ENCODE assay signal across 29 cellular contexts in genomic region chr17:40265337-40265736, GRCh38.
"Had no signal": no experiment of that assay in that cellular context is flagged by ENCODE, and none has a peak within 500 bp of the region (broad histone marks: within the 10 kb centered on the region; RNA-seq: fewer than 3 reads in every experiment).

No MANE protein-coding gene starts in this region.

- DNase-seq: activated CD4-positive, alpha-beta memory T cell treated with anti-CD3 and anti-CD28 coated beads, Interleukin-2, amount 10 ng/mL, durations not matched to agents 7 days and 5 days; activated CD4-positive, alpha-beta T cell treated with anti-CD3 and anti-CD28 coated beads for 1 hour; activated CD4-positive, alpha-beta T cell treated with anti-CD3 and anti-CD28 coated beads for 4 hours; activated CD4-positive, alpha-beta T cell treated with anti-CD3 and anti-CD28 coated beads, Interleukin-2, amount 10 ng/mL, durations not matched to agents 7 days and 5 days; activated CD4-positive, alpha-beta T cell treated with anti-CD3 and anti-CD28 coated beads, Interleukin-2, amount 50 U/mL, for 4 hours; activated CD8-positive, alpha-beta memory T cell treated with anti-CD3 and anti-CD28 coated beads, Interleukin-2, amount 50 U/mL, for 48 hours; activated effector memory CD4-positive, alpha-beta T cell treated with Interleukin-2 at 50 U/mL for 16 hours; activated gamma-delta T cell treated with Interleukin-2 at 50 U/mL for 16 hours; activated naive CD4-positive, alpha-beta T cell treated with anti-CD3 and anti-CD28 coated beads, Interleukin-2, amount 50 U/mL, for 16 hours; activated naive CD4-positive, alpha-beta T cell treated with Interleukin-2 at 50 U/mL for 16 hours; activated T-cell treated with anti-CD3 and anti-CD28 coated beads for 4 hours; activated T-cell treated with anti-CD3 and anti-CD28 coated beads, Interleukin-2, amount 50 U/mL, for 24 hours; activated T-cell treated with anti-CD3 and anti-CD28 coated beads, Interleukin-2, amount 50 U/mL, for 72 hours; amniotic stem cell; aorta; body of pancreas; cortex of kidney; dermis blood vessel endothelial cell; effector CD4-positive, alpha-beta T cell; effector memory CD8-positive, alpha-beta T cell; esophagus squamous epithelium; foreskin melanocyte; T-helper 2 cell had no signal

- H3K9me3 Mint-ChIP-seq: activated CD4-positive, alpha-beta memory T cell treated with anti-CD3 and anti-CD28 coated beads, Interleukin-2, amount 10 ng/mL, durations not matched to agents 7 days and 5 days; activated CD4-positive, alpha-beta T cell treated with anti-CD3 and anti-CD28 coated beads, Interleukin-2, amount 10 ng/mL, durations not matched to agents 7 days and 5 days; activated T-cell treated with anti-CD3 and anti-CD28 coated beads, Interleukin-2, amount 50 U/mL, for 24 hours; activated T-cell treated with anti-CD3 and anti-CD28 coated beads, Interleukin-2, amount 50 U/mL, for 72 hours; activated T-helper 17 cell treated with anti-CD3 and anti-CD28 coated beads, Interleukin-2, amount 50 U/mL, for 72 hours; effector memory CD8-positive, alpha-beta T cell; WTC11 had no signal

- H3K36me3 Mint-ChIP-seq: activated naive CD8-positive, alpha-beta T cell had no signal

- FAIRE-seq: colon, TTC549 had no signal

- ATAC-seq: activated T-cell treated with anti-CD3 and anti-CD28 coated beads, Interleukin-2, amount 50 U/mL, for 72 hours; activated T-helper 17 cell treated with anti-CD3 and anti-CD28 coated beads, Interleukin-2, amount 50 U/mL, for 72 hours; body of pancreas; effector memory CD8-positive, alpha-beta T cell; gastroesophageal sphincter had no signal

- H3K4me1 Mint-ChIP-seq: activated CD4-positive, alpha-beta memory T cell treated with anti-CD3 and anti-CD28 coated beads, Interleukin-2, amount 10 ng/mL, durations not matched to agents 7 days and 5 days; activated CD4-positive, alpha-beta T cell treated with anti-CD3 and anti-CD28 coated beads, Interleukin-2, amount 10 ng/mL, durations not matched to agents 7 days and 5 days had no signal

- H3K27ac Mint-ChIP-seq: activated CD4-positive, alpha-beta memory T cell treated with anti-CD3 and anti-CD28 coated beads, Interleukin-2, amount 10 ng/mL, durations not matched to agents 7 days and 5 days; activated CD4-positive, alpha-beta T cell treated with anti-CD3 and anti-CD28 coated beads, Interleukin-2, amount 10 ng/mL, durations not matched to agents 7 days and 5 days; activated naive CD8-positive, alpha-beta T cell; activated T-cell treated with anti-CD3 and anti-CD28 coated beads, Interleukin-2, amount 50 U/mL, for 72 hours; effector memory CD8-positive, alpha-beta T cell had no signal

- H3K27me3 Mint-ChIP-seq: activated CD4-positive, alpha-beta memory T cell treated with anti-CD3 and anti-CD28 coated beads, Interleukin-2, amount 10 ng/mL, durations not matched to agents 7 days and 5 days; activated CD4-positive, alpha-beta T cell treated with anti-CD3 and anti-CD28 coated beads, Interleukin-2, amount 10 ng/mL, durations not matched to agents 7 days and 5 days; activated naive CD8-positive, alpha-beta T cell; activated T-cell treated with anti-CD3 and anti-CD28 coated beads, Interleukin-2, amount 50 U/mL, for 24 hours; activated T-helper 17 cell treated with anti-CD3 and anti-CD28 coated beads, Interleukin-2, amount 50 U/mL, for 72 hours; effector memory CD8-positive, alpha-beta T cell had no signal

- H3K4me3 Mint-ChIP-seq: activated CD4-positive, alpha-beta memory T cell treated with anti-CD3 and anti-CD28 coated beads, Interleukin-2, amount 10 ng/mL, durations not matched to agents 7 days and 5 days; activated CD4-positive, alpha-beta T cell treated with anti-CD3 and anti-CD28 coated beads, Interleukin-2, amount 10 ng/mL, durations not matched to agents 7 days and 5 days; activated naive CD8-positive, alpha-beta T cell; activated T-cell treated with anti-CD3 and anti-CD28 coated beads, Interleukin-2, amount 50 U/mL, for 24 hours; activated T-cell treated with anti-CD3 and anti-CD28 coated beads, Interleukin-2, amount 50 U/mL, for 72 hours; activated T-helper 17 cell treated with anti-CD3 and anti-CD28 coated beads, Interleukin-2, amount 50 U/mL, for 72 hours; effector memory CD8-positive, alpha-beta T cell; WTC11 had no signal
